11 cellular contexts compared by ENCODE assay signal in the genomic region with DNA sequence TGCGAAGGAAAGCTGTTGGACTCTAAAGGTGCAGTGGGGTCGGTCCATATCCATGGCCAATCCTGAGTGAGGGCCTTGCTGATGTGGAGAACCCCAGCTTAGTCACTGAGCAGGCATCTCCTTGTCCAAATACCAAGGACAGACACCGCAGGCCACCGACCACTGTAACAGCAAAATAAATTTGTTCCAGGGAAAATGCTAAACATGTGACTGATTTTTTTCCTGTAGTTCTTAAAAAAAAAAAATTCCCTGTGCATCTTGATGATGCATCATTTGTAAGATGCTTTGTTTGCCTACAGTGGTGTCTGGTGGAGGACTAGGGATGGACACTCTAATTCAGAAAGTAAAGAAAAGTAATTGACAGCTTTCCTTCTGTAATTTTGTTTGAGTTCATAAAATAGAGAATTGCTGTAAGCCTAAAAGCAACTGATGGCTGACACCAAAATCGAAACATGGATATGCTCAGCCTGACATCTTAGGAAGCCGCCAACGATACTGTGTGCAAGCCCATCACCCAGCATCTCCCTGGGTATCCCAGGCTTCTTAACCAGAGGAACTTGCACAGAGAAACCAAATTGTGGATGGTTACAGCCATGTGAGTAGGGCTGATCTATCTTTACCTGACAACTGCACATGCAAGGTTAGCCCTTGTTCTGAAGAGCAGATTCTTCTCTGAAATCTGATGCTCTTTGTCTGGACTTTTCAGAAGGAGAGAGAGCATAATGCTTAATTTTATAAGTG.
DNase-seq lines count a peak whose midpoint lies in the region; ATAC-seq, FAIRE-seq and TF ChIP-seq lines count a peak whose summit lies in the region.
"Had no signal": no experiment of that assay in that cellular context is flagged by ENCODE, and none has a peak within 500 bp of the region (broad histone marks: within the 10 kb centered on the region; RNA-seq: fewer than 3 reads in every experiment).

No MANE protein-coding gene starts in this region.

- peak; percentile 38 for FAIRE-seq in islet of Langerhans (lab: Jason Lieb, UNC)

- no peaks in the 10 kb centered on the region for H3K27me3 ChIP-seq in upper lobe of right lung
- H3K27me3 ChIP-seq: BE2C had no signal

- H3K27me3 Mint-ChIP-seq in activated naive CD4-positive, alpha-beta T cell treated with anti-CD3 and anti-CD28 coated beads, Interleukin-2, amount 10 ng/mL, durations not matched to agents 7 days and 5 days, result no peaks in the 10 kb centered on the region
- no peaks in the 10 kb centered on the region for H3K27me3 Mint-ChIP-seq in activated CD4-positive, alpha-beta memory T cell treated with anti-CD3 and anti-CD28 coated beads for 36 hours

- H3K4me1 Mint-ChIP-seq in activated naive CD4-positive, alpha-beta T cell treated with anti-CD3 and anti-CD28 coated beads, Interleukin-2, amount 10 ng/mL, durations not matched to agents 7 days and 5 days, result peaks cover 56% of the 10 kb centered on the region
- H3K4me1 Mint-ChIP-seq in activated CD4-positive, alpha-beta memory T cell treated with anti-CD3 and anti-CD28 coated beads for 36 hours (ENCODE audit: low read depth), result peaks cover 56% of the 10 kb centered on the region

- no peak overlapping the region for H3K27ac ChIP-seq in upper lobe of right lung
- H3K27ac ChIP-seq: PC-9 had no signal

- peaks cover 7% of the 10 kb centered on the region for H3K9me3 Mint-ChIP-seq in activated naive CD4-positive, alpha-beta T cell treated with anti-CD3 and anti-CD28 coated beads, Interleukin-2, amount 10 ng/mL, durations not matched to agents 7 days and 5 days
- peaks cover 8% of the 10 kb centered on the region for H3K9me3 Mint-ChIP-seq in activated CD4-positive, alpha-beta memory T cell treated with anti-CD3 and anti-CD28 coated beads for 36 hours

- no peaks in the 10 kb centered on the region for H3K4me1 ChIP-seq in upper lobe of right lung
- H3K4me1 ChIP-seq: BE2C had no signal

- peaks cover 16% of the 10 kb centered on the region for H3K36me3 Mint-ChIP-seq in activated naive CD4-positive, alpha-beta T cell treated with anti-CD3 and anti-CD28 coated beads, Interleukin-2, amount 10 ng/mL, durations not matched to agents 7 days and 5 days
- peaks cover 3% of the 10 kb centered on the region for H3K36me3 Mint-ChIP-seq in activated CD4-positive, alpha-beta memory T cell treated with anti-CD3 and anti-CD28 coated beads for 36 hours

- intact Hi-C loops in activated CD4-positive, alpha-beta memory T cell treated with anti-CD3 and anti-CD28 coated beads for 36 hours (cut with micrococcal nuclease), result loop anchor here (1.0 to 2.0 kb wide), 6 partner anchors 12 to 181 kb away; no protein-coding TSS in a partner anchor
- intact Hi-C loops in upper lobe of right lung (cut with DNase I), result no loop called here

- H3K27ac Mint-ChIP-seq in activated naive CD4-positive, alpha-beta T cell treated with anti-CD3 and anti-CD28 coated beads, Interleukin-2, amount 10 ng/mL, durations not matched to agents 7 days and 5 days, result peak overlapping the region; percentile 97
- H3K27ac Mint-ChIP-seq in activated CD4-positive, alpha-beta memory T cell treated with anti-CD3 and anti-CD28 coated beads for 36 hours, result peak overlapping the region; percentile 89

- H3K36me3 ChIP-seq in upper lobe of right lung, result no peaks in the 10 kb centered on the region
- H3K36me3 ChIP-seq: BE2C, heart right ventricle had no signal

- H3K9me3 ChIP-seq in upper lobe of right lung, result no peaks in the 10 kb centered on the region
- H3K9me3 ChIP-seq: BE2C had no signal

- H3K4me3 Mint-ChIP-seq in activated naive CD4-positive, alpha-beta T cell treated with anti-CD3 and anti-CD28 coated beads, Interleukin-2, amount 10 ng/mL, durations not matched to agents 7 days and 5 days, result peak overlapping the region; percentile 46
- peak overlapping the region; percentile 14 for H3K4me3 Mint-ChIP-seq in activated CD4-positive, alpha-beta memory T cell treated with anti-CD3 and anti-CD28 coated beads for 36 hours

- peak; percentile 14 for ATAC-seq in upper lobe of right lung
- no peak for ATAC-seq in GM19395 (IDR thresholded peaks at IDR 0.05; ENCODE audit: unreplicated experiment)

- no peak for TF ChIP-seq CTCF in upper lobe of right lung (IDR thresholded peaks at IDR 0.05)

- POLR2A ChIA-PET in activated CD4-positive, alpha-beta memory T cell treated with anti-CD3 and anti-CD28 coated beads for 36 hours (lab: Charles Lee), result interaction anchor here (0.8 to 3.3 kb wide), 8 partner anchors 16 to 189 kb away, joined by 3 to 40 read pairs (median 4); partner anchors contain the start of gene ARL4C

- no peak overlapping the region for H3K4me3 ChIP-seq in upper lobe of right lung
- H3K4me3 ChIP-seq: heart right ventricle, PC-9 had no signal

- CTCF ChIA-PET in activated naive CD4-positive, alpha-beta T cell treated with anti-CD3 and anti-CD28 coated beads, Interleukin-2, amount 10 ng/mL, durations not matched to agents 7 days and 5 days (lab: Charles Lee), result interaction anchor here (0.8 to 3.7 kb wide), 4 partner anchors 14 to 173 kb away, joined by 3 to 24 read pairs (median 4); no protein-coding TSS in a partner anchor
- CTCF ChIA-PET in activated CD4-positive, alpha-beta memory T cell treated with anti-CD3 and anti-CD28 coated beads for 36 hours (lab: Charles Lee), result interaction anchor here (1.0 to 3.2 kb wide), 6 partner anchors 8 to 189 kb away, joined by 3 to 20 read pairs (median 3); partner anchors contain the start of gene ARL4C

- DNase-seq in activated naive CD4-positive, alpha-beta T cell treated with anti-CD3 and anti-CD28 coated beads, Interleukin-2, amount 10 ng/mL, durations not matched to agents 7 days and 5 days, result no peak
- DNase-seq in activated naive CD4-positive, alpha-beta T cell (lab: John Stamatoyannopoulos, UW), result no peak
- DNase-seq in activated CD4-positive, alpha-beta memory T cell treated with anti-CD3 and anti-CD28 coated beads for 36 hours, result no peak
- no peak for DNase-seq in upper lobe of right lung
- DNase-seq in NOMO-1 (lab: John Stamatoyannopoulos, UW; ENCODE audit: unreplicated experiment in 2 of 2), result no peak
- no peak for DNase-seq in NCI-H2107 (lab: John Stamatoyannopoulos, UW)
- DNase-seq: BE2C had no signal
